In the genomic region with DNA sequence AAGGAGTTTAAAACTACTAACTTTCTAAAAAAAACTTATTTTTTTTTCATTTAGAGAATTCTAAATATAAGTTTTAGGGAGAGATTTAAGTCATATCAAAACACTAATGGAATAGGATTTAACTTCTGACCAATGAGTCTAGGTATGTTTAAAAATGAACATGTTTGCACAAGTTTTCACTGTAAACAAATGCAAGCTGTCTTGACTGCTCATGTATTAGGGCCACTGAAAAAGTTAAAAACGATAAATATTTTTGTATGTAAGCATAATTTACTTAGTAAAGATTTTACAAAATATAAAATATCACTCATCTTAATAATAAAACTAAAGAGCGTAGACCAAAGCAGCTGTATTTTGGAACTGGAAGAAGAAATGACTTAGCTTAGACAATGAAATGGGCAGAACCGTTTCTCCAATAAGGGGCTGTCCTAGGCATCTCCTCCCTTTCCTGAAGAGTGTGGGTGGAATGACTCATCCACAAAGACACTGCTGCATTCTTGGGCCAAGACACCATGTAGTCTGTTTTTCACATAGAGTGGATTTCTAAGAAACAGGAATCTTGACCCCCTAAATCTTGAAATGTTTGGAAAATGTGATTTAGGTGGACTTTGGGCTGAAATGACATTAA, we compare ENCODE assay signal across 9 cellular contexts.
DNase-seq lines count a peak whose midpoint lies in the region; ATAC-seq and TF ChIP-seq lines count a peak whose summit lies in the region.
"Had no signal": no experiment of that assay in that cellular context is flagged by ENCODE, and none has a peak within 500 bp of the region (broad histone marks: within the 10 kb centered on the region; RNA-seq: fewer than 3 reads in every experiment).

No MANE protein-coding gene starts in this region.

- H3K27me3 ChIP-seq in RWPE2 (ENCODE audit: insufficient read depth, poor library complexity, severe bottlenecking) (no peaks in the 10 kb centered on the region), trophoblast cell (ENCODE audit: insufficient read depth, low read length) (no peaks in the 10 kb centered on the region)

- no peak overlapping the region for H3K9ac ChIP-seq in trophoblast cell (ENCODE audit: low read length)

- intact Hi-C loops in posterior vena cava (cut with DNase I): no loop called here

- no peak overlapping the region for H3K18ac ChIP-seq in trophoblast cell (ENCODE audit: low read length)

- TF ChIP-seq CTCF in RWPE2 (IDR thresholded peaks at IDR 0.05; ENCODE audit: poor library complexity, severe bottlenecking): no peak

- H3K36me3 ChIP-seq in RWPE2 (ENCODE audit: low read depth) (no peaks in the 10 kb centered on the region), trophoblast cell (ENCODE audit: control insufficient read depth in 1 of 2, insufficient read depth in 2 of 2, low read length in 2 of 2) (no peaks in the 10 kb centered on the region)

- H2AFZ ChIP-seq in trophoblast cell (ENCODE audit: insufficient read depth, low read length, poor library complexity): no peak overlapping the region

- H3K14ac ChIP-seq in trophoblast cell (ENCODE audit: low read length): no peak overlapping the region

- no peak overlapping the region for H4K8ac ChIP-seq in trophoblast cell (ENCODE audit: low read depth, low read length)

- H3K4me1 ChIP-seq in RWPE2 (ENCODE audit: insufficient read depth, poor library complexity, severe bottlenecking) (peaks cover 13% of the 10 kb centered on the region), trophoblast cell (ENCODE audit: control insufficient read depth in 1 of 2, insufficient read depth in 2 of 2, low read length in 2 of 2) (peaks cover 5 to 7% of the 10 kb centered on the region in 2 experiments)

- peaks cover 2% of the 10 kb centered on the region for H3K79me2 ChIP-seq in trophoblast cell (ENCODE audit: control insufficient read depth, insufficient read depth, low read length, poor library complexity)

- no peak overlapping the region for H4K12ac ChIP-seq in trophoblast cell (ENCODE audit: low read depth, low read length)

- no peak overlapping the region for H2BK5ac ChIP-seq in trophoblast cell (ENCODE audit: low read depth, low read length, poor library complexity)

- H3K23ac ChIP-seq in trophoblast cell (ENCODE audit: low read length): no peak overlapping the region

- H3K27ac ChIP-seq in RWPE2 (ENCODE audit: poor library complexity, severe bottlenecking) (peak overlapping the region; percentile 27), trophoblast cell (ENCODE audit: low read depth, low read length) (peak overlapping the region; percentile 51)

- ATAC-seq in RWPE2 (ENCODE audit: low read depth): peak; percentile 100

- WGBS in trophoblast cell (ENCODE audit: extremely low coverage, insufficient coverage, insufficient read length): no CpG with 5 or more reads among the region's 3 CpGs

- H2BK120ac ChIP-seq in trophoblast cell (ENCODE audit: insufficient read depth, low read length, poor library complexity): no peak overlapping the region

- peaks cover 5% of the 10 kb centered on the region for H3K79me1 ChIP-seq in trophoblast cell (ENCODE audit: low read length)

- H4K91ac ChIP-seq in trophoblast cell (ENCODE audit: low read depth, low read length): peak overlapping the region; percentile 97

- no peak overlapping the region for H3K4me2 ChIP-seq in trophoblast cell (ENCODE audit: low read length)

- no peak overlapping the region for H3K4ac ChIP-seq in trophoblast cell (ENCODE audit: low read depth, low read length)

- no peak overlapping the region for H2BK12ac ChIP-seq in trophoblast cell (ENCODE audit: low read length)

- no peak overlapping the region for H3K4me3 ChIP-seq in RWPE2 (ENCODE audit: severe bottlenecking)
- H3K4me3 ChIP-seq in trophoblast cell (ENCODE audit: low read depth, low read length): no peak overlapping the region

- DNase-seq in EL (peak; percentile 43), RWPE2 (ENCODE audit: low spot score) (no peak), fibroblast of the conjunctiva (ENCODE audit: low read depth) (peak; percentile 74), trophoblast cell (peak in 1 of 2 donors; percentile 49), posterior vena cava (ENCODE audit: low spot score) (no peak), NCI-H1694 (lab: John Stamatoyannopoulos, UW) (no peak), 8988T (no peak)
- no peak for DNase-seq in effector CD4-positive, alpha-beta T cell
- DNase-seq: glutamatergic neuron had no signal

- no peaks in the 10 kb centered on the region for H3K9me3 ChIP-seq in RWPE2 (ENCODE audit: severe bottlenecking)
- no peaks in the 10 kb centered on the region for H3K9me3 ChIP-seq in trophoblast cell (ENCODE audit: insufficient read depth, low read depth, low read length)

- H2AK5ac ChIP-seq in trophoblast cell (ENCODE audit: low read length): no peak overlapping the region

Comparison
In these comparisons a context has a peak if more than half of its experiments do, and no peak if none do; other contexts are left out.
1. DNase-seq: peak in EL (single experiment) and fibroblast of the conjunctiva (single experiment); none in RWPE2 (single experiment), effector CD4-positive, alpha-beta T cell (single experiment), posterior vena cava (single experiment), NCI-H1694 (single experiment) and 8988T (single experiment).